Comparison of ENCODE assay signal across 8 cellular contexts in genomic region chrX:2819345-2820130, GRCh38. TPM values are rescaled to one million over a fixed set of nuclear protein-coding genes. Genes with fewer than 3 reads are reported as not detected.
DNase-seq lines count a peak whose midpoint lies in the region; FAIRE-seq and TF ChIP-seq lines count a peak whose summit lies in the region.

No MANE protein-coding gene starts in this region.

- TF ChIP-seq POLR2A in GM12892 (IDR thresholded peaks at IDR 0.05; ENCODE audit: low read depth, low read length) (no peak), thyroid gland (IDR thresholded peaks at IDR 0.05) (no peak)

- DNase-seq in ACHN, result peak; percentile 11
- no peak for DNase-seq in GM12892 (ENCODE audit: insufficient read length)
- DNase-seq in RPMI7951 (ENCODE audit: low read depth), result peak; percentile 14
- peak; percentile 47 for DNase-seq in fibroblast of peridontal ligament (ENCODE audit: extremely low read depth)
- no peak for DNase-seq in thyroid gland
- DNase-seq in putamen (ENCODE audit: low spot score), result no peak
- DNase-seq in cerebellar cortex (ENCODE audit: low spot score), result no peak
- DNase-seq in NCI-H2107 (lab: John Stamatoyannopoulos, UW), result no peak

- in situ Hi-C loops in ACHN (cut with HindIII; ENCODE audit: low pct_ligation_motif_present, low pct_unique_long_range_greater_than_20kb, low sequenced_read_pairs), result no loop called here

- no peak overlapping the region for H3K27ac ChIP-seq in thyroid gland

- H3K27me3 ChIP-seq in thyroid gland, result no peaks in the 10 kb centered on the region

- H3K36me3 ChIP-seq in thyroid gland, result no peaks in the 10 kb centered on the region

- no peaks in the 10 kb centered on the region for H3K4me1 ChIP-seq in thyroid gland

- H3K9me3 ChIP-seq in thyroid gland, result no peaks in the 10 kb centered on the region

- TF ChIP-seq CTCF in thyroid gland (IDR thresholded peaks at IDR 0.05), result peak in 1 of 6 experiments; percentile 14

- 67 to 70% methylated on average over 7 to 9 of the region's 9 CpGs for WGBS in thyroid gland, 2 donors

- no peak overlapping the region for H3K4me3 ChIP-seq in thyroid gland (replicated peaks in 1 of 3)

- peak; percentile 82 for FAIRE-seq in GM12892 (lab: Jason Lieb, UNC)

- intact Hi-C loops in thyroid gland (cut with DNase I), result loop anchor here (10.0 kb wide), 1 partner anchor 175 kb away; no protein-coding TSS in a partner anchor

RNA-seq across cellular contexts. Expression of gene GYG2, which starts 9.2 kb away (rescaled TPM):
- polyA plus RNA-seq in GM12892 (2012; ENCODE audit: missing spikeins), result not detected
- total RNA-seq in RPMI7951 (2014; rRNA removed; shearing (Covaris generic)), result 0.20 and 1.2 TPM in 2 replicates
- total RNA-seq in thyroid gland, result 1 to 10 TPM in 2 of 4 donors, under 1 TPM in 2; 0.89 to 6.6 (median 2.1) TPM

Comparison
In these comparisons a context has a peak if more than half of its experiments do, and no peak if none do; other contexts are left out.
1. DNase-seq: peak in ACHN (single experiment), RPMI7951 (single experiment) and fibroblast of peridontal ligament (single experiment); none in GM12892 (single experiment), thyroid gland (0 of 2), putamen (single experiment), cerebellar cortex (single experiment) and NCI-H2107 (single experiment).